23 cellular contexts compared by ENCODE assay signal in the genomic region with DNA sequence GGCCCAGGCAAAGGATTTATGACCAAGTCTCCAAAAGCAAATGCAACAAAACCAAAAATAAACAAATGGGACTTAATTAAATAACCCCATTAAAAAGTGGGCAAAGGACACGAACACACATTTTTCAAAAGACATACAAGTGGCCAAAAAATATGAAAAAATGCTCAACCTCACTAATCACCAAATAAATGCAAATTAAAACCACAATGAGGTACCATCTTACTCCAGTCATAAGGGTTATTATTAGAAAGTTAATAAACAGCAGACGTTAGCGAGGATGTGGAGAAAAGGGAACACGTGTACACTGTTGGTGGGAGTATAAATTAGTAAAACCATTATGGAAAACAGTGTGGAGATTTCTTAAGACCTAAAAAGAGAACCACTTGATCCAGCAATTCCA.
"Had no signal": no experiment of that assay in that cellular context is flagged by ENCODE, and none has a peak within 500 bp of the region (broad histone marks: within the 10 kb centered on the region; RNA-seq: fewer than 3 reads in every experiment).

No MANE protein-coding gene starts in this region.

- H3K27ac ChIP-seq: colonic mucosa, esophagus muscularis mucosa, gastrocnemius medialis, heart right ventricle, left lung, lower lobe of right lung had no signal

- H3K4me1 Mint-ChIP-seq: mesothelial cell of epicardium had no signal

- H3K27me3 Mint-ChIP-seq: dendritic cell treated with granulocyte-macrophage colony-stimulating factor and Interleukin-4, amounts not matched to agents 40 ng/mL and 50 ng/mL, for 4 days; effector memory CD8-positive, alpha-beta T cell; naive B cell had no signal

- DNase-seq: colonic mucosa; cortex of kidney; effector CD8-positive, alpha-beta T cell; effector memory CD8-positive, alpha-beta T cell; endodermal cell; foreskin melanocyte; gastrocnemius medialis; glutamatergic neuron; head of caudate nucleus; heart right ventricle; hippocampal formation; left cardiac atrium; left lung; left ventricle myocardium superior; lower lobe of right lung; mesenchymal stem cell; mucosa of descending colon; naive B cell had no signal

- H3K4me3 Mint-ChIP-seq: dendritic cell treated with granulocyte-macrophage colony-stimulating factor and Interleukin-4, amounts not matched to agents 40 ng/mL and 50 ng/mL, for 4 days; effector memory CD8-positive, alpha-beta T cell; endodermal cell; mesothelial cell of epicardium had no signal

- H3K36me3 ChIP-seq: colonic mucosa had no signal

- H3K27me3 ChIP-seq: colonic mucosa, esophagus muscularis mucosa, gastrocnemius medialis, heart right ventricle, left lung had no signal

- H3K9me3 ChIP-seq: colonic mucosa, esophagus muscularis mucosa, gastrocnemius medialis, heart right ventricle, left lung, lower lobe of right lung, mucosa of descending colon had no signal

- H3K27ac Mint-ChIP-seq: dendritic cell treated with granulocyte-macrophage colony-stimulating factor and Interleukin-4, amounts not matched to agents 40 ng/mL and 50 ng/mL, for 4 days; effector memory CD8-positive, alpha-beta T cell; mesothelial cell of epicardium had no signal

- H3K4me3 ChIP-seq: colonic mucosa, esophagus muscularis mucosa, gastrocnemius medialis, heart right ventricle, left lung, lower lobe of right lung, mucosa of descending colon had no signal

- H3K4me1 ChIP-seq: colonic mucosa, esophagus muscularis mucosa, gastrocnemius medialis, heart right ventricle, left lung, lower lobe of right lung had no signal

- FAIRE-seq: endothelial cell of umbilical vein, keratinocyte had no signal

- H3K9me3 Mint-ChIP-seq: effector memory CD8-positive, alpha-beta T cell; endodermal cell; mesothelial cell of epicardium; naive B cell had no signal
